1 cellular context compared by ENCODE assay signal in the genomic region with DNA sequence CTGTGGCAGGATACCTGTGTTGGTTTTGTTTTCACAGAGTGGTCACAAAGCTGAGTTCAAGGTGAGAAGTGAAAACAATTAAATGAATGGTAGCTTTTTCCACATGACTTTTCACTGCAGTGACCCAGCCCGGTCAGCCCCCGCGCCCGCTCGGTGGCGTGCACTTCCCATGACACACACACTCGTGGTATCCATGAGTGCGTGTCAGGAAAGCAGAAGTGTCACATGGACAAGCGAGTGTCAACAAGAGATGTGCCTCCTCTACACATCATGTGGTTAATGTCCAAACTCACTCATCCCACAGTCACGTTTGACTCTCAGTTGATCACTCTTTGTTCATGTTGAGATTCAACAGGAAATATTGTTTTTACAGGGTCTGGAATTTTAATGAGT.
TF ChIP-seq lines count a peak whose summit lies in the region.

No MANE protein-coding gene starts in this region.

TF ChIP-seq in IMR-90, 13 proteins besides CTCF, POLR2A, EP300 and RAD21:
- 0 out of 2 replicates have a peak, but pooled peaks have one; percentile 36 for TF ChIP-seq BHLHE40 (IDR thresholded peaks at IDR 0.05; ENCODE audit: low read depth, low read length)
- TF ChIP-seq CEBPB (IDR thresholded peaks at IDR 0.05; ENCODE audit: low read depth, low read length), result no peak
